In genomic region chr5:146203011-146203871, GRCh38 we compare ENCODE assay signal across 8 cellular contexts. TPM values are rescaled to one million over a fixed set of nuclear protein-coding genes. Genes with fewer than 3 reads are reported as not detected.
A peak's percentile ranks its signal among the peaks of the same experiment; 100 is the strongest.
DNase-seq lines count a peak whose midpoint lies in the region; ATAC-seq, FAIRE-seq and TF ChIP-seq lines count a peak whose summit lies in the region.

RBM27 (plus strand) TSS chr5:146203605; CDS start chr5:146203766, 161 bp downstream.

- DNase-seq in A172 (ENCODE audit: low spot score) (peak; percentile 100), NCI-H2107 treated with DMSO at 0.1 percent for 48 hours (lab: John Stamatoyannopoulos, UW; ENCODE audit: unreplicated experiment) (peak; percentile 93), brain pericyte (ENCODE audit: low read depth, low spot score) (peak; percentile 95), skeletal muscle cell (ENCODE audit: low read depth) (peak; percentile 96)

- TF ChIP-seq POLR2A in GM18526 (IDR thresholded peaks at IDR 0.05; ENCODE audit: extremely low read depth, insufficient read length) = peak; percentile 75

- peak; percentile 100 for ATAC-seq in HG03064 (IDR thresholded peaks at IDR 0.05; ENCODE audit: low read depth, unreplicated experiment)

- FAIRE-seq in TTC549 (lab: Jason Lieb, UNC) = peak; percentile 91

- peak within 1 kb of the TSS; percentile 86 for H3K4me3 ChIP-seq in iPS-11a (ENCODE audit: low read depth, low read length)
- peak within 1 kb of the TSS; percentile 89 for H3K4me3 ChIP-seq in skeletal muscle cell (ENCODE audit: low read depth, low read length)

RNA-seq across cellular contexts. Expression of gene RBM27, which starts in this region (rescaled TPM):
- 40.4 and 46.6 TPM in 2 replicates for total RNA-seq in A172 (2014; rRNA removed; shearing (Covaris generic))

Comparison
In these comparisons a context has a peak if more than half of its experiments do, and no peak if none do; other contexts are left out.
1. Peak in every context shown above with its lines: DNase-seq, ATAC-seq and H3K4me3 ChIP-seq.